In the genomic region with DNA sequence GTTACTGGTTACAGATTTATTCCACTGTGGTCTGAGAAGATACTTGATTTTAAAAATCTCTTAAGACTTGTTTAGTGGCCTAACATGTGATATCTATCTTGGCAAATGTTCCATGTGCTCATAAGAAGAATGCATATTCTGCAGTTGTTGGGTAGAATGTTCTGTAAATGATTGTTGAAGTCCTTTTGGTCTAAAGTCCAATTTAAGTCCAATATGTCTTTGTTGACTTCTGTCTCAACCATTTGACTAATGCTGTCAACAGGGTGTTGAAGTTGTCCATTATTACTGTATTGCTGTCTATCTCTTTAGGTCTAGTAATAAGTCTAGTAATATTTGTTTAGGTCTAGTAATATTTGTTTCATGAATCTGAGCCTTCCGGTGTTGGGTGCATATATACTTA, we compare ENCODE assay signal across 22 cellular contexts.
"Had no signal": no experiment of that assay in that cellular context is flagged by ENCODE, and none has a peak within 500 bp of the region (broad histone marks: within the 10 kb centered on the region; RNA-seq: fewer than 3 reads in every experiment).

No MANE protein-coding gene starts in this region.

- ATAC-seq: heart left ventricle; naive thymus-derived CD4-positive, alpha-beta T cell; stimulated activated effector memory CD8-positive, alpha-beta T cell treated with anti-CD3 and anti-CD28 coated beads, Interleukin-12 subunit alpha, Interleukin-12 subunit beta, amount 100 ng/mL, for 72 hours; stimulated activated naive CD8-positive, alpha-beta T cell treated with anti-CD3 and anti-CD28 coated beads, Interleukin-15, Interleukin-2, amounts not matched to agents 100 U/mL and 50 U/mL, for 24 hours had no signal

- DNase-seq: effector CD4-positive, alpha-beta T cell; endodermal cell; foreskin melanocyte; heart left ventricle; hypothalamus; islet precursor cell; left ventricle myocardium inferior; mesendoderm; naive thymus-derived CD4-positive, alpha-beta T cell; nephron progenitor cell; posterior cingulate gyrus; stimulated activated CD4-positive, alpha-beta T cell treated with anti-CD3 and anti-CD28 coated beads, Interleukin-4, amount 100 ng/mL, for 1 hour; stimulated activated CD8-positive, alpha-beta memory T cell treated with anti-CD3 and anti-CD28 coated beads, Interleukin-4, amount 100 ng/mL, for 48 hours; stimulated activated naive CD8-positive, alpha-beta T cell treated with anti-CD3 and anti-CD28 coated beads, Interleukin-15, Interleukin-2, amounts not matched to agents 100 U/mL and 50 U/mL, for 24 hours; tibial artery; upper lobe of left lung; uterus had no signal

- H3K36me3 ChIP-seq: heart left ventricle, left ventricle myocardium inferior, right atrium auricular region, tibial artery, upper lobe of left lung, uterus had no signal

- H3K27me3 ChIP-seq: heart left ventricle, right atrium auricular region, tibial artery, upper lobe of left lung, uterus had no signal

- H3K4me1 ChIP-seq: heart left ventricle, left ventricle myocardium inferior, right atrium auricular region, tibial artery, upper lobe of left lung, uterus had no signal

- H3K4me3 ChIP-seq: coronary artery, heart left ventricle, left ventricle myocardium inferior, lung, right atrium auricular region, smooth muscle cell, tibial artery, upper lobe of left lung, uterus had no signal

- H3K27ac ChIP-seq: coronary artery, heart left ventricle, left ventricle myocardium inferior, right atrium auricular region, tibial artery, upper lobe of left lung, uterus had no signal

- H3K9me3 ChIP-seq: uterus had no signal
